17 cellular contexts compared by ENCODE assay signal in genomic region chr5:117539692-117540091, GRCh38.
DNase-seq lines count a peak whose midpoint lies in the region; ATAC-seq and TF ChIP-seq lines count a peak whose summit lies in the region.
"Had no signal": no experiment of that assay in that cellular context is flagged by ENCODE, and none has a peak within 500 bp of the region (broad histone marks: within the 10 kb centered on the region; RNA-seq: fewer than 3 reads in every experiment).

No MANE protein-coding gene starts in this region.

- peaks cover 18% of the 10 kb centered on the region for H3K4me1 Mint-ChIP-seq in nephron
- H3K4me1 Mint-ChIP-seq: CD4-positive, alpha-beta memory T cell had no signal

- peak overlapping the region; percentile 6 to 67 (median 28) for H3K27ac Mint-ChIP-seq in nephron
- H3K27ac Mint-ChIP-seq: CD4-positive, alpha-beta memory T cell had no signal

- WGBS in body of pancreas, 2 donors, result 21 to 34% methylated on average over 2 of the region's 2 CpGs

- peaks cover 9% of the 10 kb centered on the region for H3K9me3 Mint-ChIP-seq in nephron

- TF ChIP-seq CTCF in body of pancreas (IDR thresholded peaks at IDR 0.05) (no peak), nephron (IDR thresholded peaks at IDR 0.05; ENCODE audit: unreplicated experiment in 3 of 3) (no peak)

- DNase-seq in HT-29 (ENCODE audit: low spot score) (peak; percentile 79), body of pancreas (no peak), NCI-H345 (lab: John Stamatoyannopoulos, UW) (no peak), GM19240 (ENCODE audit: insufficient read length, low spot score) (no peak)
- DNase-seq: C1 segment of cervical spinal cord; Caco-2; CD4-positive, alpha-beta memory T cell; DMS 273 treated with DMSO at 0.1 percent for 48 hours; DMS79; EL; GDM1; GM23248; H7; HCEC 1CT had no signal

- no peaks in the 10 kb centered on the region for H3K27me3 ChIP-seq in body of pancreas

- no peak overlapping the region for H3K4me3 ChIP-seq in body of pancreas
- H3K4me3 ChIP-seq: GM12878, GM23248 had no signal

- H3K27ac ChIP-seq in body of pancreas, result peak overlapping the region in 1 of 4 donors; percentile 28
- H3K27ac ChIP-seq: GM23248 had no signal

- no peaks in the 10 kb centered on the region for H3K9me3 ChIP-seq in body of pancreas
- H3K9me3 ChIP-seq: Caco-2 had no signal

- H3K4me1 ChIP-seq in body of pancreas, result no peaks in the 10 kb centered on the region
- H3K4me1 ChIP-seq: Caco-2 had no signal

- no peaks in the 10 kb centered on the region for H3K36me3 Mint-ChIP-seq in nephron (ENCODE audit: low read depth)
- H3K36me3 Mint-ChIP-seq: CD4-positive, alpha-beta memory T cell had no signal

- no peaks in the 10 kb centered on the region for H3K36me3 ChIP-seq in body of pancreas (replicated peaks in 1 of 2; ENCODE audit: insufficient read depth in 1 of 2, low read depth in 2 of 2)

- H3K4me3 Mint-ChIP-seq in nephron, result no peak overlapping the region
- H3K4me3 Mint-ChIP-seq: CD4-positive, alpha-beta memory T cell had no signal

- no peak for TF ChIP-seq POLR2A in body of pancreas (IDR thresholded peaks at IDR 0.05)

- intact Hi-C loops in body of pancreas (cut with DNase I), result no loop called here

- ATAC-seq in body of pancreas (peak; percentile 15), GM18907 (IDR thresholded peaks at IDR 0.05; ENCODE audit: unreplicated experiment) (no peak)
- ATAC-seq: GM12878 had no signal

- no peaks in the 10 kb centered on the region for H3K27me3 Mint-ChIP-seq in nephron (ENCODE audit: low read depth)
- H3K27me3 Mint-ChIP-seq: CD4-positive, alpha-beta memory T cell had no signal
